ENCODE assay signal across 9 cellular contexts in genomic region chr1:151990856-151991198, GRCh38. TPM values are rescaled to one million over a fixed set of nuclear protein-coding genes. Genes with fewer than 3 reads are reported as not detected.
A peak's percentile ranks its signal among the peaks of the same experiment; 100 is the strongest.
DNase-seq lines count a peak whose midpoint lies in the region; ATAC-seq and TF ChIP-seq lines count a peak whose summit lies in the region.
"Had no signal": no experiment of that assay in that cellular context is flagged by ENCODE, and none has a peak within 500 bp of the region (broad histone marks: within the 10 kb centered on the region; RNA-seq: fewer than 3 reads in every experiment).

No MANE protein-coding gene starts in this region.

- TF ChIP-seq CTCF in RWPE2 (IDR thresholded peaks at IDR 0.05; ENCODE audit: poor library complexity, severe bottlenecking) (no peak), foreskin fibroblast (IDR thresholded peaks at IDR 0.05; ENCODE audit: low read depth, low read length) (no peak), thoracic aorta (IDR thresholded peaks at IDR 0.05) (no peak)

- H3K27ac Mint-ChIP-seq in activated T-cell treated with anti-CD3 and anti-CD28 coated beads, Interleukin-2, amount 50 U/mL, for 24 hours, result no peak overlapping the region

- no peak for ATAC-seq in RWPE2 (ENCODE audit: low read depth)
- ATAC-seq in thoracic aorta (ENCODE audit: insufficient number of reproducible peaks, low FRiP score, low read depth), result no peak
- no peak for ATAC-seq in HG02798 (IDR thresholded peaks at IDR 0.05; ENCODE audit: poor library complexity, unreplicated experiment)
- no peak for ATAC-seq in GM18498 (IDR thresholded peaks at IDR 0.05; ENCODE audit: unreplicated experiment)
- no peak for ATAC-seq in GM19452 (IDR thresholded peaks at IDR 0.05; ENCODE audit: unreplicated experiment)

- H3K27me3 ChIP-seq in RWPE2 (ENCODE audit: insufficient read depth, poor library complexity, severe bottlenecking) (no peaks in the 10 kb centered on the region), thoracic aorta (replicated peaks; ENCODE audit: insufficient read depth) (no peaks in the 10 kb centered on the region)

- H3K4me3 Mint-ChIP-seq in activated T-cell treated with anti-CD3 and anti-CD28 coated beads, Interleukin-2, amount 50 U/mL, for 24 hours, result peak overlapping the region; percentile 26

- H3K9me3 ChIP-seq in RWPE2 (ENCODE audit: severe bottlenecking) (no peaks in the 10 kb centered on the region), thoracic aorta (no peaks in the 10 kb centered on the region)

- H3K4me1 ChIP-seq in RWPE2 (ENCODE audit: insufficient read depth, poor library complexity, severe bottlenecking) (peaks cover 55% of the 10 kb centered on the region), thoracic aorta (ENCODE audit: control insufficient read depth in 1 of 2, low read depth in 2 of 2) (peaks cover 49 to 68% of the 10 kb centered on the region in 2 donors)

- H3K4me3 ChIP-seq in RWPE2 (ENCODE audit: severe bottlenecking), result peak overlapping the region; percentile 94
- peak overlapping the region; percentile 86 to 91 for H3K4me3 ChIP-seq in foreskin fibroblast (ENCODE audit: low read depth in 1 of 2, low read length in 2 of 2)
- no peak overlapping the region for H3K4me3 ChIP-seq in thoracic aorta

- no peaks in the 10 kb centered on the region for H3K27me3 Mint-ChIP-seq in activated T-cell treated with anti-CD3 and anti-CD28 coated beads, Interleukin-2, amount 50 U/mL, for 24 hours

- DNase-seq in activated T-cell treated with anti-CD3 and anti-CD28 coated beads, Interleukin-2, amount 50 U/mL, for 24 hours, result no peak
- DNase-seq in activated T-cell treated with anti-CD3 and anti-CD28 coated beads, Interleukin-2, amount 50 U/mL, for 48 hours, result no peak
- DNase-seq in RWPE2 (ENCODE audit: low spot score) (no peak), foreskin fibroblast (peak; percentile 71 to 89), thoracic aorta (ENCODE audit: low spot score) (no peak)
- DNase-seq: NCI-H187 had no signal

- peaks cover 46% of the 10 kb centered on the region for H3K36me3 Mint-ChIP-seq in activated T-cell treated with anti-CD3 and anti-CD28 coated beads, Interleukin-2, amount 50 U/mL, for 24 hours (ENCODE audit: low read depth)

- peak overlapping the region; percentile 100 for H3K27ac ChIP-seq in RWPE2 (ENCODE audit: poor library complexity, severe bottlenecking)
- H3K27ac ChIP-seq in thoracic aorta, result peak overlapping the region; percentile 16 to 88

- H3K4me1 Mint-ChIP-seq in activated T-cell treated with anti-CD3 and anti-CD28 coated beads, Interleukin-2, amount 50 U/mL, for 24 hours (ENCODE audit: low read depth), result peaks cover 78% of the 10 kb centered on the region

- H3K36me3 ChIP-seq in RWPE2 (ENCODE audit: low read depth) (peaks cover 67% of the 10 kb centered on the region), thoracic aorta (peaks cover under 1% of the 10 kb centered on the region)

- no peaks in the 10 kb centered on the region for H3K9me3 Mint-ChIP-seq in activated T-cell treated with anti-CD3 and anti-CD28 coated beads, Interleukin-2, amount 50 U/mL, for 24 hours

RNA-seq across cellular contexts. Expression of gene S100A10, which starts 2.8 kb away (rescaled TPM):
- total RNA-seq in thoracic aorta, result 100 to 1,000 TPM in 1 of 2 donors, 10 to 100 TPM in 1; 47.0 to 107 TPM

RNA-seq across cellular contexts. Expression of gene S100A11, which starts 46.0 kb away (rescaled TPM):
- total RNA-seq in thoracic aorta, result 100 to 1,000 TPM; 196 to 210 TPM

Comparison
In these comparisons a context has a peak if more than half of its experiments do, and no peak if none do; other contexts are left out.
1. DNase-seq: peak in foreskin fibroblast (2 of 2); none in activated T-cell treated with anti-CD3 and anti-CD28 coated beads, Interleukin-2, amount 50 U/mL, for 24 hours (single experiment), activated T-cell treated with anti-CD3 and anti-CD28 coated beads, Interleukin-2, amount 50 U/mL, for 48 hours (0 of 2), RWPE2 (single experiment) and thoracic aorta (single experiment).